In the genomic region with DNA sequence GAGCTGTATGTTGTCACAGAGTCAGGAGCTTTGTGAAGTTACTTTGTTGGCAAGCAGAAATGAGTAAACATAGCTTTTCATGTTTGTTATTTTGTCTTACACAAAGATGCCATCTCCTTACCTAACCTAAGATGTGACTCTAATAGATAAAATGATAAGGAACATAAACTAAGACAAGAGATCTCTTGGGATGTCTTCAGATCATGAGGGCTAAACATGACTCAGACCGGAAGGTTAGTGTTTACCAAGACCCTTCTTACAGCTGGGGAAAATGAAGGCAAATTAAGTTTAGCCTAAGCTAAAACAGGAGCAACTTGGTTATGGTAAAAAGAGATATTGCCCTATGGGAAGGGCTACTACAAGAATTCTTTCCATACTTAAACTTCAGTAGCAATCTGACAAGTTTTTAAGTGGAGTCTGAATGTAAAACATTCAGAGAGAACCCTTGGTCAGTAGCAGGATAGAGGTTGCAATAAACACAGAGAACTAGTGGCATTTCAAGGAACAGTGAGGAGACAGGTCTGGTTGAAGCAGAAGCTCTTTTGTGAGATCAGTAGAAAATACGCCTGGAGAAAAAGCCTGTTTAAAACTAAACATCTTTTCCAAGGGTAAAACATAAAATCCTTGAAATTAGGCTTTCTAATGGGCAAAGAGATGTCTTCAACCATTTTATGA, we compare ENCODE assay signal across 8 cellular contexts. TPM values are rescaled to one million over a fixed set of nuclear protein-coding genes. Genes with fewer than 3 reads are reported as not detected.
DNase-seq lines count a peak whose midpoint lies in the region; ATAC-seq, FAIRE-seq and TF ChIP-seq lines count a peak whose summit lies in the region.

No MANE protein-coding gene starts in this region.

- H3K9me3 Mint-ChIP-seq in activated B cell treated with CpG ODN at 0.5 μM for 24 hours (peaks cover 3% of the 10 kb centered on the region), natural killer cell (no peaks in the 10 kb centered on the region)

- POLR2A ChIA-PET in activated B cell treated with CpG ODN at 0.5 μM for 24 hours (lab: Charles Lee): interaction anchor here (0.6 to 1.5 kb wide), 5 partner anchors 20 to 110 kb away, joined by 3 to 9 read pairs (median 5); no protein-coding TSS in a partner anchor

- no peaks in the 10 kb centered on the region for H3K36me3 Mint-ChIP-seq in activated B cell treated with CpG ODN at 0.5 μM for 24 hours (ENCODE audit: low read depth)
- no peaks in the 10 kb centered on the region for H3K36me3 Mint-ChIP-seq in natural killer cell

- H3K4me3 Mint-ChIP-seq in activated B cell treated with CpG ODN at 0.5 μM for 24 hours: peak overlapping the region; percentile 1
- peak overlapping the region; percentile 15 for H3K4me3 Mint-ChIP-seq in natural killer cell

- no peak for FAIRE-seq in frontal cortex (lab: Jason Lieb, UNC)

- CTCF ChIA-PET in activated B cell treated with CpG ODN at 0.5 μM for 24 hours (lab: Charles Lee): interaction anchor here (0.7 to 1.6 kb wide), 3 partner anchors 38 to 350 kb away, joined by 3 to 5 read pairs (median 4); no protein-coding TSS in a partner anchor

- peak; percentile 31 for ATAC-seq in GM18519 (IDR thresholded peaks at IDR 0.05; ENCODE audit: low FRiP score, unreplicated experiment)
- peak; percentile 38 for ATAC-seq in HG02884 (IDR thresholded peaks at IDR 0.05; ENCODE audit: unreplicated experiment)
- peak; percentile 47 for ATAC-seq in activated B cell treated with CpG ODN at 0.5 μM for 24 hours (ENCODE audit: low read depth)
- ATAC-seq in natural killer cell: peak in 1 of 3 donors; percentile 58

- intact Hi-C loops in activated B cell treated with CpG ODN at 0.5 μM for 24 hours (cut with micrococcal nuclease) (loop anchor here (1.0 to 2.0 kb wide), 6 partner anchors 41 to 149 kb away; no protein-coding TSS in a partner anchor), natural killer cell (cut with micrococcal nuclease) (no loop called here)

- no peaks in the 10 kb centered on the region for H3K27me3 Mint-ChIP-seq in activated B cell treated with CpG ODN at 0.5 μM for 24 hours
- peaks cover 0 to 7% of the 10 kb centered on the region in 2 donors for H3K27me3 Mint-ChIP-seq in natural killer cell (ENCODE audit: low read depth in 2 of 2)

- H3K4me1 Mint-ChIP-seq in activated B cell treated with CpG ODN at 0.5 μM for 24 hours: peaks cover 22% of the 10 kb centered on the region
- H3K4me1 Mint-ChIP-seq in natural killer cell: peaks cover 15 to 17% of the 10 kb centered on the region in 2 donors

- DNase-seq in activated B cell treated with CpG ODN at 0.5 μM for 24 hours (no peak), natural killer cell (no peak), occipital lobe (lab: John Stamatoyannopoulos, UW) (no peak), frontal cortex (ENCODE audit: low spot score in 2 of 2) (no peak), cortex of kidney (lab: John Stamatoyannopoulos, UW) (no peak)
- DNase-seq in effector CD8-positive, alpha-beta T cell (lab: John Stamatoyannopoulos, UW): no peak

- TF ChIP-seq CTCF in activated B cell treated with CpG ODN at 0.5 μM for 24 hours (IDR thresholded peaks at IDR 0.05) (no peak), natural killer cell (IDR thresholded peaks at IDR 0.05) (no peak)

- H3K27ac Mint-ChIP-seq in activated B cell treated with CpG ODN at 0.5 μM for 24 hours: peak overlapping the region; percentile 54
- peak overlapping the region in 1 of 2 donors; percentile 48 for H3K27ac Mint-ChIP-seq in natural killer cell

RNA-seq across cellular contexts. Expression of gene SGK1, which starts 29.9 kb away (rescaled TPM):
- 32.8 and 36.2 TPM in 2 replicates for total RNA-seq in activated B cell treated with CpG ODN at 0.5 μM for 24 hours
- 10 to 100 TPM; 31.8 to 89.6 (median 33.3) TPM for total RNA-seq in natural killer cell
- 75.5 TPM for total RNA-seq in occipital lobe
- 54.6 TPM for total RNA-seq in frontal cortex
